ENCODE assay signal across 15 cellular contexts in the genomic region with DNA sequence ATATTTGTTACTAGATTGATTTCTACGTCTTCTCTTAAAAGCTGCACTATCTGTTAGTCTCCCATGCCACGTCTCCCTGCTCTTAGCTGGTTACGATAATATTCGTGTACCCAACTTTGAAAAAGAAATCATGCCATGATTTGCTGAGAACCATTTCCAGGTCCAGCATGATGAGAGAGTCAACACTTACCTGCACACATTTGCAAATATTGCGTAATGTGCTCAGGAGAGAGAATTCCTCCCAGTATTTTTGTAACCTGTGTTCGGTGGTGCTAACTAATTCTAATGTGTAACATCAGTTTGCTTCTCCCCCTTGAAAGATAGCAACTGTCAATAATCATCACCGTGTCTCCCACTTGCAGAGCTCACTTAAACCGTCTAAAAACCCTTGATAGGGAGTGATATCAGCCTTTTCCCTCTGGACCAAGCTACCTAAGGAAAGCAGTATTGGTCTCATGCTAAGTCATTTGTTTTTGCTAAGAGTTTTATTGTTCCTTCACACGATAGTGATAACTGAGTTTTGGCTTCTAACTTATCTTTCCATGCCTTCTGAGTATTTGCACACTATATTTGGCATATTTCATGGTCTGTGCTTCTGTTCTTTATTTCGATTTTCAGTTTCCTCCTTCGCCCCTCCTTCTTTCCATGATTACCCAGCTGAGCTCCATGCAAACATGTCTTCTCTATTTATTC.
DNase-seq lines count a peak whose midpoint lies in the region; ATAC-seq, FAIRE-seq and TF ChIP-seq lines count a peak whose summit lies in the region.
"Had no signal": no experiment of that assay in that cellular context is flagged by ENCODE, and none has a peak within 500 bp of the region (broad histone marks: within the 10 kb centered on the region; RNA-seq: fewer than 3 reads in every experiment).

No MANE protein-coding gene starts in this region.

- no peaks in the 10 kb centered on the region for H3K9me2 ChIP-seq in PC-3 (replicated peaks; ENCODE audit: low read length)

- H3K27me3 ChIP-seq in Caco-2 (replicated peaks; ENCODE audit: control insufficient read depth, insufficient read depth, low read length) (no peaks in the 10 kb centered on the region), left lung (no peaks in the 10 kb centered on the region), spleen (replicated peaks in 1 of 7) (no peaks in the 10 kb centered on the region), PC-3 (ENCODE audit: low read length) (no peaks in the 10 kb centered on the region)
- H3K27me3 ChIP-seq: adrenal gland, vagina had no signal

- peaks cover 32% of the 10 kb centered on the region for H3K4me1 Mint-ChIP-seq in Caco-2 (ENCODE audit: low read depth, unreplicated experiment)

- peaks cover 27% of the 10 kb centered on the region for H3K4me1 ChIP-seq in Caco-2
- no peaks in the 10 kb centered on the region for H3K4me1 ChIP-seq in left lung
- H3K4me1 ChIP-seq in spleen = peaks cover 0 to 10% (median 4%) of the 10 kb centered on the region in 6 donors
- no peaks in the 10 kb centered on the region; the same call in 1 of the 2 replicates for H3K4me1 ChIP-seq in PC-3 (ENCODE audit: insufficient read depth, low read length)

- H3K27me3 Mint-ChIP-seq in Caco-2 (ENCODE audit: insufficient read depth, unreplicated experiment) = no peaks in the 10 kb centered on the region
- H3K27me3 Mint-ChIP-seq: activated CD4-positive, alpha-beta T cell treated with anti-CD3 and anti-CD28 coated beads, Interleukin-2, amount 10 ng/mL, durations not matched to agents 7 days and 5 days had no signal

- H3K4me3 ChIP-seq in Caco-2 (ENCODE audit: low read depth, low read length) (no peak overlapping the region), left lung (no peak overlapping the region), spleen (no peak overlapping the region), PC-3 (ENCODE audit: low read length) (no peak overlapping the region)
- H3K4me3 ChIP-seq: adrenal gland, vagina had no signal

- peak overlapping the region; percentile 49 to 69 for H3K27ac ChIP-seq in left lung
- H3K27ac ChIP-seq in spleen = no peak overlapping the region
- no peak overlapping the region for H3K27ac ChIP-seq in PC-3 (ENCODE audit: low read length)
- H3K27ac ChIP-seq: adrenal gland, vagina had no signal

- H3K36me3 Mint-ChIP-seq in Caco-2 (ENCODE audit: insufficient read depth, unreplicated experiment) = no peaks in the 10 kb centered on the region

- WGBS in spleen, 5 donors = 80 to 86% (median 84%) methylated on average over 11 of the region's 11 CpGs

- no TSS peak for BruUV-seq in Caco-2 (replicated peaks; lab: Mats Ljungman, UMichigan)
- no TSS peak for BruUV-seq in PC-3 (replicated peaks; lab: Mats Ljungman, UMichigan)

- no peaks in the 10 kb centered on the region for H3F3A ChIP-seq in PC-3 (ENCODE audit: low read length, unreplicated experiment)

- H3K9me3 ChIP-seq in Caco-2 (peaks cover 4% of the 10 kb centered on the region; the same call in 1 of the 2 replicates), left lung (peaks cover 0 to 8% of the 10 kb centered on the region in 2 donors), spleen (peaks cover 0 to 16% (median 6%) of the 10 kb centered on the region in 8 donors), PC-3 (ENCODE audit: low read length) (no peaks in the 10 kb centered on the region)
- H3K9me3 ChIP-seq: adrenal gland, vagina had no signal

- TF ChIP-seq CTCF in Caco-2 (IDR thresholded peaks at IDR 0.05; ENCODE audit: insufficient read depth in 1 of 2, low read depth in 1 of 2, low read length in 1 of 2, severe bottlenecking in 1 of 2, unreplicated experiment in 1 of 2) (no peak), left lung (IDR thresholded peaks at IDR 0.05) (no peak), spleen (IDR thresholded peaks at IDR 0.05 in 8 of 11, conservative IDR thresholded peaks at IDR 0.05 in 3 of 11) (no peak), PC-3 (conservative IDR thresholded peaks at IDR 0.05; ENCODE audit: low read depth, low read length) (no peak)

- intact Hi-C loops in Caco-2 (cut with micrococcal nuclease; ENCODE audit: unreplicated experiment) (loop anchor here (1.0 kb wide), 2 partner anchors 28 to 32 kb away; no protein-coding TSS in a partner anchor), left lung (cut with DNase I) (no loop called here), spleen (cut with DNase I; ENCODE audit: low total_unique reads) (no loop called here), PC-3 (cut with micrococcal nuclease) (no loop called here)

- FAIRE-seq in GM19239 (lab: Jason Lieb, UNC) = peak; percentile 77
- FAIRE-seq: H54 had no signal

- DNase-seq in Caco-2 = peak in 1 of 2 experiments; percentile 39
- DNase-seq in GM19239 (ENCODE audit: insufficient read length, low spot score) = no peak
- DNase-seq in NCI-H748 (lab: John Stamatoyannopoulos, UW; ENCODE audit: unreplicated experiment) = peak; percentile 54
- no peak for DNase-seq in left lung
- no peak for DNase-seq in spleen
- no peak for DNase-seq in PC-3
- DNase-seq in NCI-H446 treated with DMSO at 0.1 percent for 48 hours (lab: John Stamatoyannopoulos, UW) = no peak
- DNase-seq: activated CD4-positive, alpha-beta T cell treated with anti-CD3 and anti-CD28 coated beads, Interleukin-2, amount 10 ng/mL, durations not matched to agents 7 days and 5 days; adrenal gland; glutamatergic neuron had no signal

- H3K4me3 Mint-ChIP-seq in Caco-2 (ENCODE audit: unreplicated experiment) = peak overlapping the region; percentile 51
- H3K4me3 Mint-ChIP-seq: activated CD4-positive, alpha-beta T cell treated with anti-CD3 and anti-CD28 coated beads, Interleukin-2, amount 10 ng/mL, durations not matched to agents 7 days and 5 days; activated T-helper 1 cell treated with anti-CD3 and anti-CD28 coated beads, Interleukin-12 subunit alpha, Interleukin-12 subunit beta, Interleukin-2, Interleukin-4 antibody, amounts not matched to agents 30 ng/mL and 10 ng/mL and 1 ng/mL, durations not matched to agents 14 hours and 24 hours and 36 hours; T-helper 1 cell treated with Interleukin-12 subunit alpha and Interleukin-12 subunit beta and Interleukin-4 antibody, amounts not matched to agents 30 μg/mL and 1 μg/mL, for 36 hours had no signal

- no peak for TF ChIP-seq POLR2A in spleen (IDR thresholded peaks at IDR 0.05)

- H3K9ac ChIP-seq in PC-3 (ENCODE audit: low read length) = no peak overlapping the region

- H3K79me2 ChIP-seq in PC-3 (ENCODE audit: low read length) = no peaks in the 10 kb centered on the region

- peak overlapping the region; percentile 74 for H3K27ac Mint-ChIP-seq in Caco-2 (ENCODE audit: unreplicated experiment)
- H3K27ac Mint-ChIP-seq: activated CD4-positive, alpha-beta T cell treated with anti-CD3 and anti-CD28 coated beads, Interleukin-2, amount 10 ng/mL, durations not matched to agents 7 days and 5 days; activated T-helper 1 cell treated with anti-CD3 and anti-CD28 coated beads, Interleukin-12 subunit alpha, Interleukin-12 subunit beta, Interleukin-2, Interleukin-4 antibody, amounts not matched to agents 30 ng/mL and 10 ng/mL and 1 ng/mL, durations not matched to agents 14 hours and 24 hours and 36 hours; T-helper 1 cell treated with Interleukin-12 subunit alpha and Interleukin-12 subunit beta and Interleukin-4 antibody, amounts not matched to agents 30 μg/mL and 1 μg/mL, for 36 hours had no signal

- CTCF ChIA-PET in Caco-2 (lab: Charles Lee) (interaction anchor here (0.5 kb wide), 1 partner anchor 47 kb away, joined by 4 read pairs; no protein-coding TSS in a partner anchor), PC-3 (lab: Charles Lee) (no interaction called here)

- no peaks in the 10 kb centered on the region for H4K20me1 ChIP-seq in PC-3 (ENCODE audit: low read length)

- H2AFZ ChIP-seq in PC-3 (ENCODE audit: low read length) = no peak overlapping the region

- no peaks in the 10 kb centered on the region; the same call in none of the 2 replicates for H3K36me3 ChIP-seq in Caco-2 (ENCODE audit: control insufficient read depth, insufficient read depth, low read length)
- H3K36me3 ChIP-seq in left lung = no peaks in the 10 kb centered on the region
- no peaks in the 10 kb centered on the region for H3K36me3 ChIP-seq in spleen
- H3K36me3 ChIP-seq in PC-3 (ENCODE audit: low read depth, low read length) = no peaks in the 10 kb centered on the region
- H3K36me3 ChIP-seq: adrenal gland, vagina had no signal

- no peaks in the 10 kb centered on the region for H3K9me3 Mint-ChIP-seq in Caco-2 (ENCODE audit: unreplicated experiment)
- H3K9me3 Mint-ChIP-seq: activated CD4-positive, alpha-beta T cell treated with anti-CD3 and anti-CD28 coated beads, Interleukin-2, amount 10 ng/mL, durations not matched to agents 7 days and 5 days had no signal

- POLR2A ChIA-PET in Caco-2 (lab: Charles Lee) = interaction anchor here (0.7 to 1.3 kb wide), 2 partner anchors 41 to 58 kb away, joined by 3 to 7 read pairs; no protein-coding TSS in a partner anchor
- POLR2A ChIA-PET in PC-3 (lab: Charles Lee; ENCODE audit: unreplicated experiment) = no interaction called here

- ATAC-seq in left lung (peak; percentile 71), PC-3 (no peak), GM19397 (IDR thresholded peaks at IDR 0.05; ENCODE audit: unreplicated experiment) (no peak)

- H3K4me2 ChIP-seq in PC-3 (ENCODE audit: low read length) = no peak overlapping the region

Comparison
In these comparisons a context has a peak if more than half of its experiments do, and no peak if none do; other contexts are left out.
1. H3K27ac ChIP-seq: peak in left lung (2 of 2); none in spleen (0 of 8) and PC-3 (single experiment).